8 cellular contexts compared by ENCODE assay signal in the genomic region with DNA sequence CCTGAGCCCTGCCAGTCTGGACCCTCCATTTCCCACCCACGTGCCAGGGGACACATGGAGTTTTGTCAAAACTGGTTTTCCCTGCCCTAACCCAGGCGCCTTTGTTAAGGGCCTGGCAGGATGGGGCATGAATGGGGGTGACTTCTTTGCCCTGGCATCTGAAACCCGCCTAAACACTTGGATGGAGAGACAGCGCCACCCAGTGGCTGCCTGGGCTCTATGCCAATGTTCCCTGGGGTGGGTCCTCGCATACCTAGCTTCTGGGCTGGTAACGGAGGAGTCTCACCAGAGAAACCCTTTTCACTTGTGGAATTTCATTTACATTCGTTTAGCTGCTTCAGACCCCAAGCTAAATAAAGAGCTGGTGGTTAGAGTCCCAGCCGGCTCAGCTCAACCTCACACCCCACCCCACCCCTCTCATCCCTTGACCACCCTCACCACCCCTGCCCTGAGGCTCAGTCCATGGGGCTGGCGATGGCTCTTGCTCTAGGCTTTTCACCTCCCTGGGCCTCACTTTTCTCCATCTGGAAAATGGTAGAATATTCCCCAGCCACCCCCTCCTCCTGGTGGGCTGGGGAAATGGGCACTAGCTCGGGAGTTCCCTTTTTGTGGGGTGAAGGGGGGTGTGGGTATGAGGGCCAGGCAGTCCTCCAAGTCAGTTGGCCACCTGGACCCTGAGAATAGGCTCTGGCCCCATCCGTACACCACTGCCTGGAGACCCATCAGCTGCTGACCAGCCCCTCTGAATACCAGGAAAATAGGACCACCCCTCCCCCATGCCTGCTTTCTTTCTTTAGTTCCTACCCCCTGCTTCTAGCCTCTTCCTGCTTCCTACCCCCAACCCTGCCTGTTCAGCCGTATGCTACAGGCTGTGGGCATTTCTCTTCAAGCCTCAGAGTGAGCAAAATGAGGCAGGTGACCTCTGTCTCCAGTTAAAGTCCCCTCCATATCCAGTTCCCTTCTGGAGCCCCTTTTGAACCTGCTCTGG. TPM values are rescaled to one million over a fixed set of nuclear protein-coding genes. Genes with fewer than 3 reads are reported as not detected.
A peak's percentile ranks its signal among the peaks of the same experiment; 100 is the strongest.
DNase-seq lines count a peak whose midpoint lies in the region; ATAC-seq and TF ChIP-seq lines count a peak whose summit lies in the region.

No MANE protein-coding gene starts in this region.

- intact Hi-C loops in mucosa of descending colon (cut with DNase I, micrococcal nuclease), result loop anchor here in 1 of 2 donors (10.0 kb wide), 1 partner anchor 398 kb away; a partner anchor contains a TSS

- H3K9me3 ChIP-seq in ES-I3 (ENCODE audit: control insufficient read depth, insufficient read depth, low read length) (no peaks in the 10 kb centered on the region), mucosa of descending colon (no peaks in the 10 kb centered on the region)

- DNase-seq in NCI-H82 treated with DMSO at 0.1 percent for 48 hours (lab: John Stamatoyannopoulos, UW; ENCODE audit: unreplicated experiment), result peak; percentile 8
- peak; percentile 37 for DNase-seq in activated CD8-positive, alpha-beta memory T cell treated with anti-CD3 and anti-CD28 coated beads, Interleukin-2, amount 50 U/mL, for 1 hour (ENCODE audit: extremely low read depth)
- no peak for DNase-seq in epithelial cell of proximal tubule (ENCODE audit: low read depth)
- DNase-seq in mucosa of descending colon, result peak in 2 of 3 donors; percentile 73 to 74
- peak; percentile 82 for DNase-seq in stimulated activated CD8-positive, alpha-beta memory T cell treated with anti-CD3 and anti-CD28 coated beads, Interleukin-4, amount 100 ng/mL, for 48 hours

- TF ChIP-seq CTCF in epithelial cell of proximal tubule (conservative IDR thresholded peaks at IDR 0.05; ENCODE audit: low read depth, low read length) (peak; percentile 73), mucosa of descending colon (IDR thresholded peaks at IDR 0.05) (peak; percentile 42)

- H3K4me1 ChIP-seq in ES-I3 (ENCODE audit: insufficient read depth, low read length) (peaks cover 13% of the 10 kb centered on the region), mucosa of descending colon (ENCODE audit: low read depth) (no peaks in the 10 kb centered on the region)

- H3K4me3 ChIP-seq in epithelial cell of proximal tubule (ENCODE audit: low read depth, low read length) (no peak overlapping the region), mucosa of descending colon (no peak overlapping the region)

- H3K36me3 ChIP-seq in ES-I3 (ENCODE audit: insufficient read depth, low read length), result no peaks in the 10 kb centered on the region
- no peaks in the 10 kb centered on the region for H3K36me3 ChIP-seq in mucosa of descending colon (ENCODE audit: low read depth)

- ATAC-seq in HG03175 (IDR thresholded peaks at IDR 0.05; ENCODE audit: unreplicated experiment) (peak; percentile 68), mucosa of descending colon (peak; percentile 72), GM19467 (IDR thresholded peaks at IDR 0.05; ENCODE audit: unreplicated experiment) (no peak)

- 0 out of 2 replicates have a peak overlapping the region, but pooled peaks have one; percentile 12 for H3K9ac ChIP-seq in ES-I3 (ENCODE audit: low read depth, low read length)

RNA-seq across cellular contexts. Expression of a gene that starts 57.1 kb away (rescaled TPM):
- total RNA-seq in epithelial cell of proximal tubule (18.8 and 25.0 TPM in 2 replicates), mucosa of descending colon (10 to 100 TPM in 1 of 3 donors, 1 to 10 TPM in 2; 4.4 to 18.8 (median 5.2) TPM)
